Comparison of ENCODE assay signal across 3 cellular contexts in genomic region chr5:2621631-2622030, GRCh38.
"Had no signal": no experiment of that assay in that cellular context is flagged by ENCODE, and none has a peak within 500 bp of the region (broad histone marks: within the 10 kb centered on the region; RNA-seq: fewer than 3 reads in every experiment).

No MANE protein-coding gene starts in this region.

- ATAC-seq: GM12878 had no signal

- DNase-seq: GDM1, GF-D8 had no signal

- H3K4me3 ChIP-seq: GM12878 had no signal
